26 cellular contexts compared by ENCODE assay signal in the genomic region with DNA sequence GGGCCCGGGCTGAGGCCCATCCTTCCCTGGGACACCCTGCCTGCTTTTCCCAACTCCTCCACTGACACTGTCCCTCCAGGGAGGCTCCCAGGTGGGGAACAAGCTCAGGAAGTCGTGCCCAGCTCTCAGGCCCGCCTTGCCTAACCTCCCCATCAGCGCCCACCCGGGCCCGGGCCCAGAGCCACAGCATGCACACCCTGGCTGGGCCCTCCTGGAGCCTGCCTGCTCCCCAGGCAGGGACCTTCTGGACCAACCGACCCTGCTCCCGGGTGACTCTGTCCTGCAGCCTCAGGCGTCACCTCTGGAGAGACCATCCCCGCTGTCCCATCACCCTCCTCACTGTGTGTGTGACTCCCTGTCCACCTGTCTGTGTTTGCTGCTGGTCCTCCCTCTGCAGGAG. TPM values are rescaled to one million over a fixed set of nuclear protein-coding genes. Genes with fewer than 3 reads are reported as not detected.
DNase-seq lines count a peak whose midpoint lies in the region; ATAC-seq, FAIRE-seq and TF ChIP-seq lines count a peak whose summit lies in the region.
"Had no signal": no experiment of that assay in that cellular context is flagged by ENCODE, and none has a peak within 500 bp of the region (broad histone marks: within the 10 kb centered on the region; RNA-seq: fewer than 3 reads in every experiment).

No MANE protein-coding gene starts in this region.

- no peaks in the 10 kb centered on the region for H4K20me1 ChIP-seq in K562 (replicated peaks; ENCODE audit: control insufficient read depth, insufficient read depth, low read length)

- H3K9me3 ChIP-seq in K562 (replicated peaks; ENCODE audit: control insufficient read depth, insufficient read depth, low read depth, low read length) (no peaks in the 10 kb centered on the region), mesenchymal stem cell (ENCODE audit: control insufficient read depth, low read length) (no peaks in the 10 kb centered on the region)
- H3K9me3 ChIP-seq: heart right ventricle, sigmoid colon, tibial artery had no signal

- H3K4me1 ChIP-seq in K562 (replicated peaks in 1 of 2; ENCODE audit: control insufficient read depth in 2 of 2, insufficient read depth in 2 of 2, low read length in 2 of 2) (peaks cover 0 to 77% of the 10 kb centered on the region in 2 experiments; a peak in 4 of 5 replicates), mesenchymal stem cell (ENCODE audit: control insufficient read depth, insufficient read depth, low read depth, low read length) (peaks cover 44% of the 10 kb centered on the region)

- H2BK15ac ChIP-seq in mesenchymal stem cell (ENCODE audit: low read depth, poor library complexity, severe bottlenecking), result no peak overlapping the region

- H2AFZ ChIP-seq in K562 (ENCODE audit: low read depth, low read length) (0 out of 2 replicates have a peak overlapping the region, but pooled peaks have one; percentile 9), mesenchymal stem cell (ENCODE audit: low read depth, low read length) (no peak overlapping the region)

- no peaks in the 10 kb centered on the region for H3K9me1 ChIP-seq in K562 (ENCODE audit: control insufficient read depth, insufficient read depth, low read length)

- H3K23ac ChIP-seq in mesenchymal stem cell (ENCODE audit: low read length in 2 of 2), result no peak overlapping the region

- H4K91ac ChIP-seq in mesenchymal stem cell (ENCODE audit: low read length), result no peak overlapping the region

- H3K4ac ChIP-seq in mesenchymal stem cell (ENCODE audit: low read depth in 1 of 2, low read length in 2 of 2), result no peak overlapping the region

- CTCF ChIA-PET in K562 (lab: Yijun Ruan, JAX; ENCODE audit: low intra/inter-chr PET ratio), result interaction anchor here (1.8 kb wide), 1 partner anchor 54 kb away, joined by 9 read pairs; the partner anchor contains the start of gene INTS1

- in situ Hi-C loops in K562 (cut with MboI), result no loop called here

- DNase-seq in GM06990 (ENCODE audit: extremely low read depth, insufficient read length), result peak; percentile 7
- DNase-seq in K562 (ENCODE audit: extremely low read depth in 1 of 4, low spot score in 3 of 4), result no peak
- DNase-seq in mesenchymal stem cell, result no peak
- DNase-seq: activated CD4-positive, alpha-beta T cell treated with anti-CD3 and anti-CD28 coated beads, Interleukin-2, amount 10 ng/mL, durations not matched to agents 7 days and 5 days; activated gamma-delta T cell treated with Interleukin-2 at 50 U/mL for 16 hours; activated T-cell treated with anti-CD3 and anti-CD28 coated beads, Interleukin-2, amount 50 U/mL, for 4 hours; central memory CD4-positive, alpha-beta T cell; HCEC 1CT; MV-4-11; NCI-H1436; NCI-H2081; NCI-H524 treated with DMSO at 0.1 percent for 48 hours; PC-3; sigmoid colon; stimulated activated CD4-positive, alpha-beta T cell treated with anti-CD3 and anti-CD28 coated beads, Interleukin-4, amount 100 ng/mL, for 24 hours; SW 1271; tibial artery had no signal

- no peak; the same call in 2 of the 3 replicates for ATAC-seq in K562
- no peak for ATAC-seq in HG03097 (IDR thresholded peaks at IDR 0.05; ENCODE audit: low FRiP score, unreplicated experiment)
- no peak for ATAC-seq in GM18519 (IDR thresholded peaks at IDR 0.05; ENCODE audit: low FRiP score, unreplicated experiment)
- no peak for ATAC-seq in HG03354 (IDR thresholded peaks at IDR 0.05; ENCODE audit: poor library complexity, severe bottlenecking, unreplicated experiment)
- ATAC-seq in HG02852 (IDR thresholded peaks at IDR 0.05; ENCODE audit: unreplicated experiment), result no peak
- ATAC-seq: activated T-cell treated with anti-CD3 and anti-CD28 coated beads, Interleukin-2, amount 50 U/mL, for 4 hours; esophagus mucosa; left colon; PC-3 had no signal

- no peak overlapping the region for H3K18ac ChIP-seq in mesenchymal stem cell (ENCODE audit: low read depth in 1 of 2, low read length in 2 of 2)

- H2BK12ac ChIP-seq in mesenchymal stem cell (ENCODE audit: low read length in 2 of 2), result no peak overlapping the region

- POLR2A ChIA-PET in K562 (lab: Yijun Ruan, JAX), result interaction anchor here (0.6 kb wide), 1 partner anchor 577 kb away, joined by 3 read pairs; no protein-coding TSS in a partner anchor

- no peak overlapping the region for H2BK120ac ChIP-seq in mesenchymal stem cell (ENCODE audit: low read depth, low read length)

- no peak overlapping the region for H3K4me3 ChIP-seq in GM06990 (replicated peaks; ENCODE audit: low read depth, low read length)
- no peak overlapping the region for H3K4me3 ChIP-seq in K562
- no peak overlapping the region for H3K4me3 ChIP-seq in mesenchymal stem cell (ENCODE audit: insufficient read depth in 1 of 2, low read depth in 1 of 2, low read length in 2 of 2)
- H3K4me3 ChIP-seq: heart right ventricle, sigmoid colon, tibial artery had no signal

- TF ChIP-seq CTCF in 22Rv1 (IDR thresholded peaks at IDR 0.05), result no peak
- TF ChIP-seq CTCF in GM06990 (IDR thresholded peaks at IDR 0.05; ENCODE audit: insufficient read depth, low read length, poor library complexity, severe bottlenecking), result no peak
- no peak for TF ChIP-seq CTCF in K562 (IDR thresholded peaks at IDR 0.05 in 2 of 3, conservative IDR thresholded peaks at IDR 0.05 in 1 of 3; ENCODE audit: insufficient read depth in 2 of 3, low read depth in 1 of 3, low read length in 3 of 3)

- H3K14ac ChIP-seq in mesenchymal stem cell (ENCODE audit: low read length in 2 of 2), result no peak overlapping the region

- no TSS peak for BruUV-seq in K562 (replicated peaks; lab: Mats Ljungman, UMichigan)

- no peak for TF ChIP-seq POLR2A in K562 (conservative IDR thresholded peaks at IDR 0.05)

- intact Hi-C loops in K562 (cut with micrococcal nuclease), result loop anchor here (5.0 kb wide), 1 partner anchor 50 kb away; no protein-coding TSS in a partner anchor

- H3K9ac ChIP-seq in K562 (ENCODE audit: insufficient read depth in 1 of 2, low read depth in 2 of 2, low read length in 2 of 2), result peak overlapping the region in 1 of 2 experiments; percentile 74; a peak in 2 of 4 replicates
- no peak overlapping the region for H3K9ac ChIP-seq in mesenchymal stem cell (ENCODE audit: low read length)

- H3K27me3 ChIP-seq in GM06990 (replicated peaks; ENCODE audit: control insufficient read depth, insufficient read depth, low read length) (peaks cover 2% of the 10 kb centered on the region; the same call in 1 of the 2 replicates), K562 (ENCODE audit: control insufficient read depth in 2 of 2, insufficient read depth in 2 of 2, low read length in 2 of 2) (no peaks in the 10 kb centered on the region), mesenchymal stem cell (ENCODE audit: control insufficient read depth in 1 of 2, insufficient read depth in 1 of 2, low read length in 2 of 2) (peaks cover 0 to 10% of the 10 kb centered on the region in 2 experiments)
- H3K27me3 ChIP-seq: heart right ventricle had no signal

- WGBS in K562 (ENCODE audit: insufficient coverage, low coverage, missing lambda C conversion rate), result 77% methylated on average over 7 of the region's 10 CpGs
- WGBS in mesenchymal stem cell, result 93% methylated on average over 10 of the region's 10 CpGs

- no peak for TF ChIP-seq RAD21 in K562 (CRISPR knock-in tag; conservative IDR thresholded peaks at IDR 0.05 in 1 of 2, IDR thresholded peaks at IDR 0.05 in 1 of 2)

- H3K36me3 ChIP-seq in GM06990 (ENCODE audit: control insufficient read depth, insufficient read depth, low read length), result no peaks in the 10 kb centered on the region
- no peaks in the 10 kb centered on the region for H3K36me3 ChIP-seq in K562 (ENCODE audit: control insufficient read depth, insufficient read depth, low read length)
- peaks cover 0 to 4% of the 10 kb centered on the region in 2 experiments for H3K36me3 ChIP-seq in mesenchymal stem cell (ENCODE audit: control insufficient read depth in 1 of 2, insufficient read depth in 2 of 2, low read depth in 1 of 2, low read length in 2 of 2)
- H3K36me3 ChIP-seq: heart right ventricle, sigmoid colon, tibial artery had no signal

- no peak overlapping the region for H3K4me2 ChIP-seq in K562 (ENCODE audit: insufficient read depth, low read length)
- no peak overlapping the region for H3K4me2 ChIP-seq in mesenchymal stem cell (ENCODE audit: low read length, poor library complexity, severe bottlenecking)

- no peaks in the 10 kb centered on the region for H3K79me2 ChIP-seq in K562 (ENCODE audit: control insufficient read depth, insufficient read depth, low read length)

- H2AK5ac ChIP-seq in mesenchymal stem cell (ENCODE audit: low read length, severe bottlenecking), result peak overlapping the region; percentile 14

- H3K27ac ChIP-seq in 22Rv1, result peak overlapping the region; percentile 67
- no peak overlapping the region for H3K27ac ChIP-seq in K562 (ENCODE audit: extremely low read depth, low read depth, low read length)
- H3K27ac ChIP-seq in mesenchymal stem cell (ENCODE audit: low read length, poor library complexity, severe bottlenecking), result no peak overlapping the region
- H3K27ac ChIP-seq: heart right ventricle, sigmoid colon, tibial artery had no signal

- TF ChIP-seq EP300 in K562 (IDR thresholded peaks at IDR 0.05; ENCODE audit: low read length), result no peak

- H2BK5ac ChIP-seq in mesenchymal stem cell (ENCODE audit: low read depth, low read length, poor library complexity, severe bottlenecking), result no peak overlapping the region

- no peaks in the 10 kb centered on the region for H3K79me1 ChIP-seq in mesenchymal stem cell (replicated peaks; ENCODE audit: low read length, poor library complexity, severe bottlenecking)

- no peak for FAIRE-seq in K562 (lab: Jason Lieb, UNC)
- FAIRE-seq: GM12891 had no signal

- peak overlapping the region; percentile 62 for H4K8ac ChIP-seq in mesenchymal stem cell (ENCODE audit: low read length)

RNA-seq across cellular contexts. Expression of gene TMEM184A, which starts 1.8 kb away (rescaled TPM):
- total RNA-seq in K562 (2011; cell fraction: chromatin; rRNA removed; ENCODE audit: low replicate concordance), result 0.32 and 2.6 TPM in 2 replicates
- total RNA-seq in K562 (2011; cell fraction: nucleolus; rRNA removed), result 0.66 and 1.5 TPM in 2 replicates
- total RNA-seq in K562 (2011; cell fraction: nucleoplasm; rRNA removed), result 0.29 and 1.8 TPM in 2 replicates
- total RNA-seq in K562 (2014; rRNA removed) (0.18 TPM in 1 of 2 replicates, not detected in the other), K562 (2014; rRNA removed; fragmentation: Illumina TruSeq; extraction: Trizol) (not detected in 2 replicates), K562 (2015; rRNA removed; fragmentation: Illumina TruSeq; extraction: Trizol) (not detected in 2 replicates), K562 (2021) (0.11 and 0.31 TPM in 2 replicates)
- polyA plus RNA-seq in K562 (2011; rRNA removed) (0.10 and 0.20 TPM in 2 replicates), K562 (2014; fragmentation: Illumina TruSeq; extraction: Trizol) (not detected in 2 replicates), K562 (2014; fragmentation: Nextera tagmentation; extraction: Ambion mirVana) (not detected), K562 (2014; rRNA removed) (not detected in 2 replicates)
- 0.12 and 0.72 TPM in 2 replicates for polyA plus RNA-seq in K562 (2011; cell fraction: cytosol; rRNA removed)
- polyA plus RNA-seq in K562 (2011; cell fraction: nucleus; rRNA removed), result 0.53 and 1.7 TPM in 2 replicates
- polyA plus RNA-seq in K562 (2012), result 0.04 and 0.12 TPM in 2 replicates
- polyA minus RNA-seq in K562 (2011; rRNA and poly(A)+ RNA removed), result 0.14 and 0.15 TPM in 2 replicates
- 0.19 and 0.27 TPM in 2 replicates for polyA minus RNA-seq in K562 (2011; cell fraction: cytosol; rRNA and poly(A)+ RNA removed)
- polyA minus RNA-seq in K562 (2011; cell fraction: nucleus; rRNA and poly(A)+ RNA removed), result 0.89 and 1.1 TPM in 2 replicates
- polyA plus RNA-seq in mesenchymal stem cell (2013, experiment 1 of 2), result 0.39 TPM
- 0.45 TPM for polyA plus RNA-seq in mesenchymal stem cell (2013, experiment 2 of 2)
- total RNA-seq: activated CD4-positive, alpha-beta T cell treated with anti-CD3 and anti-CD28 coated beads, Interleukin-2, amount 10 ng/mL, durations not matched to agents 7 days and 5 days had no signal

RNA-seq across cellular contexts. Expression of gene PSMG3, which starts 12.1 kb away (rescaled TPM):
- 26.2 and 74.4 TPM in 2 replicates for total RNA-seq in K562 (2011; cell fraction: chromatin; rRNA removed; ENCODE audit: low replicate concordance)
- 89.7 and 92.9 TPM in 2 replicates for total RNA-seq in K562 (2011; cell fraction: nucleolus; rRNA removed)
- 63.3 and 66.8 TPM in 2 replicates for total RNA-seq in K562 (2011; cell fraction: nucleoplasm; rRNA removed)
- total RNA-seq in K562 (2014; rRNA removed) (122 and 132 TPM in 2 replicates), K562 (2014; rRNA removed; fragmentation: Illumina TruSeq; extraction: Trizol) (46.5 and 57.2 TPM in 2 replicates), K562 (2015; rRNA removed; fragmentation: Illumina TruSeq; extraction: Trizol) (81.5 and 83.4 TPM in 2 replicates), K562 (2021) (77.3 and 80.1 TPM in 2 replicates)
- polyA plus RNA-seq in K562 (2011; rRNA removed) (93.6 and 96.3 TPM in 2 replicates), K562 (2014; fragmentation: Illumina TruSeq; extraction: Trizol) (54.0 and 64.6 TPM in 2 replicates), K562 (2014; fragmentation: Nextera tagmentation; extraction: Ambion mirVana) (10 to 100 TPM; 34.8 to 55.3 TPM), K562 (2014; rRNA removed) (121 and 136 TPM in 2 replicates)
- polyA plus RNA-seq in K562 (2011; cell fraction: cytosol; rRNA removed), result 110 and 136 TPM in 2 replicates
- polyA plus RNA-seq in K562 (2011; cell fraction: nucleus; rRNA removed), result 144 and 158 TPM in 2 replicates
- polyA plus RNA-seq in K562 (2012), result 65.4 and 71.5 TPM in 2 replicates
- 20.1 and 30.9 TPM in 2 replicates for polyA minus RNA-seq in K562 (2011; rRNA and poly(A)+ RNA removed)
- 22.6 and 24.3 TPM in 2 replicates for polyA minus RNA-seq in K562 (2011; cell fraction: cytosol; rRNA and poly(A)+ RNA removed)
- polyA minus RNA-seq in K562 (2011; cell fraction: nucleus; rRNA and poly(A)+ RNA removed), result 12.3 and 13.9 TPM in 2 replicates
- polyA plus RNA-seq in mesenchymal stem cell (2013, experiment 1 of 2), result 7.3 TPM
- polyA plus RNA-seq in mesenchymal stem cell (2013, experiment 2 of 2), result 8.7 TPM

RNA-seq across cellular contexts. Expression of gene MAFK, which starts 27.3 kb away (rescaled TPM):
- 8.5 and 20.5 TPM in 2 replicates for total RNA-seq in K562 (2011; cell fraction: chromatin; rRNA removed; ENCODE audit: low replicate concordance)
- 11.2 and 12.1 TPM in 2 replicates for total RNA-seq in K562 (2011; cell fraction: nucleolus; rRNA removed)
- total RNA-seq in K562 (2011; cell fraction: nucleoplasm; rRNA removed), result 5.1 and 7.6 TPM in 2 replicates
- total RNA-seq in K562 (2014; rRNA removed), result 11.7 and 15.6 TPM in 2 replicates
- 1.1 and 1.3 TPM in 2 replicates for total RNA-seq in K562 (2014; rRNA removed; fragmentation: Illumina TruSeq; extraction: Trizol)
- 4.7 and 5.5 TPM in 2 replicates for total RNA-seq in K562 (2015; rRNA removed; fragmentation: Illumina TruSeq; extraction: Trizol)
- total RNA-seq in K562 (2021), result 17.6 and 24.4 TPM in 2 replicates
- 2.1 and 4.9 TPM in 2 replicates for polyA plus RNA-seq in K562 (2011; rRNA removed)
- 3.8 and 5.1 TPM in 2 replicates for polyA plus RNA-seq in K562 (2011; cell fraction: cytosol; rRNA removed)
- 9.8 and 26.1 TPM in 2 replicates for polyA plus RNA-seq in K562 (2011; cell fraction: nucleus; rRNA removed)
- polyA plus RNA-seq in K562 (2012), result 11.2 and 12.1 TPM in 2 replicates
- polyA plus RNA-seq in K562 (2014; fragmentation: Illumina TruSeq; extraction: Trizol), result 3.7 and 6.9 TPM in 2 replicates
- under 1 TPM; 0.04 to 0.07 TPM for polyA plus RNA-seq in K562 (2014; fragmentation: Nextera tagmentation; extraction: Ambion mirVana)
- 12.8 and 13.5 TPM in 2 replicates for polyA plus RNA-seq in K562 (2014; rRNA removed)
- polyA minus RNA-seq in K562 (2011; rRNA and poly(A)+ RNA removed), result 0.66 and 1.1 TPM in 2 replicates
- 5.5 and 7.7 TPM in 2 replicates for polyA minus RNA-seq in K562 (2011; cell fraction: cytosol; rRNA and poly(A)+ RNA removed)
- 3.6 and 3.8 TPM in 2 replicates for polyA minus RNA-seq in K562 (2011; cell fraction: nucleus; rRNA and poly(A)+ RNA removed)
- polyA plus RNA-seq in mesenchymal stem cell (2013, experiment 1 of 2), result 12.8 TPM
- 12.8 TPM for polyA plus RNA-seq in mesenchymal stem cell (2013, experiment 2 of 2)

RNA-seq across cellular contexts. Expression of gene INTS1, which starts 53.6 kb away (rescaled TPM):
- 67.2 and 276 TPM in 2 replicates for total RNA-seq in K562 (2011; cell fraction: chromatin; rRNA removed; ENCODE audit: low replicate concordance)
- total RNA-seq in K562 (2011; cell fraction: nucleolus; rRNA removed), result 199 and 200 TPM in 2 replicates
- 92.5 and 92.7 TPM in 2 replicates for total RNA-seq in K562 (2011; cell fraction: nucleoplasm; rRNA removed)
- total RNA-seq in K562 (2014; rRNA removed) (34.9 and 39.7 TPM in 2 replicates), K562 (2014; rRNA removed; fragmentation: Illumina TruSeq; extraction: Trizol) (4.1 and 6.8 TPM in 2 replicates), K562 (2015; rRNA removed; fragmentation: Illumina TruSeq; extraction: Trizol) (19.2 and 20.1 TPM in 2 replicates), K562 (2021) (105 and 119 TPM in 2 replicates)
- polyA plus RNA-seq in K562 (2011; rRNA removed) (12.0 and 28.0 TPM in 2 replicates), K562 (2014; fragmentation: Illumina TruSeq; extraction: Trizol) (18.5 and 66.3 TPM in 2 replicates), K562 (2014; fragmentation: Nextera tagmentation; extraction: Ambion mirVana) (1 to 10 TPM in 1 of 2 experiments, under 1 TPM in 1; 0.34 to 1.7 TPM), K562 (2014; rRNA removed) (46.7 and 55.1 TPM in 2 replicates)
- 17.5 and 46.7 TPM in 2 replicates for polyA plus RNA-seq in K562 (2011; cell fraction: cytosol; rRNA removed)
- 146 and 297 TPM in 2 replicates for polyA plus RNA-seq in K562 (2011; cell fraction: nucleus; rRNA removed)
- polyA plus RNA-seq in K562 (2012), result 62.7 and 64.6 TPM in 2 replicates
- polyA minus RNA-seq in K562 (2011; rRNA and poly(A)+ RNA removed), result 9.8 and 11.1 TPM in 2 replicates
- polyA minus RNA-seq in K562 (2011; cell fraction: cytosol; rRNA and poly(A)+ RNA removed), result 38.7 and 69.3 TPM in 2 replicates
- 52.6 and 57.9 TPM in 2 replicates for polyA minus RNA-seq in K562 (2011; cell fraction: nucleus; rRNA and poly(A)+ RNA removed)
- 23.4 TPM for polyA plus RNA-seq in mesenchymal stem cell (2013, experiment 1 of 2)
- 22.7 TPM for polyA plus RNA-seq in mesenchymal stem cell (2013, experiment 2 of 2)
